In the genomic region with DNA sequence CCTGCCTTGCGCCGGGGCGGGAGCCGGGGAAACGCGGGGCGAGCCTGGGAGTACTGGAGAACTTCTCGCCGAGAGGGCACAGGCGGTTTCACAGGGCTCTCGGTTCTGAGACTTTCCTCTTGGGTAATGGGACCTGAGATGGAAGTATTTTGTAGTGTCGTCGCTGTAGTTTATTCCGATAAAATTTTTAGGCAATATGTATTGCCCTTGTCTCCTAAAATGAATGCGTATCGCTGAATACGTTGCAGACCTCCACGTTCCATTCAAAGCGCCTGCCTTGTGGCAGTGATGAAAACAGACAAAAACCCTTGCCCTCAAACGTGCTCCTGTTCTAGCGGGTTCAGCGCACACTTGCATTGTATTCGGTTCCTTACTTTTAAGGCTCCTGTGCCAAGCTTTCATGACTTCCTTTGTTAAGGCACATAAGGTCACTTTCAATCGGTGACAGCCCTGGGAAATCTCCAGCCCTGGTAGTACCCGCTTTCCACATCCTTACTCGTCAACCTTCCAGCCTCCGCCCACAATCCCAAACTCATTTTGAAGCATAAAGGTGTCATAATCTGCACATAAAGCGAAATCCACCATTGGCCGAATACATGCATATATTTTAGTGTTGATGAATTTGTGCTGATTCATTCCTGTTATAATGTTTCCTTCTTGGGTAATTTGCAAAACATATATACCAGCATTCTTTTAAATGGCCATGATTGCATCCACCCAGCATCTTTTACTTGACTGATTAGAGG, we compare ENCODE assay signal across 1 cellular context.
TF ChIP-seq lines count a peak whose summit lies in the region.

No MANE protein-coding gene starts in this region.

TF ChIP-seq in HepG2, 621 proteins besides CTCF, POLR2A, EP300 and RAD21 (continued from another document):
- TF ChIP-seq, protein P1, sequence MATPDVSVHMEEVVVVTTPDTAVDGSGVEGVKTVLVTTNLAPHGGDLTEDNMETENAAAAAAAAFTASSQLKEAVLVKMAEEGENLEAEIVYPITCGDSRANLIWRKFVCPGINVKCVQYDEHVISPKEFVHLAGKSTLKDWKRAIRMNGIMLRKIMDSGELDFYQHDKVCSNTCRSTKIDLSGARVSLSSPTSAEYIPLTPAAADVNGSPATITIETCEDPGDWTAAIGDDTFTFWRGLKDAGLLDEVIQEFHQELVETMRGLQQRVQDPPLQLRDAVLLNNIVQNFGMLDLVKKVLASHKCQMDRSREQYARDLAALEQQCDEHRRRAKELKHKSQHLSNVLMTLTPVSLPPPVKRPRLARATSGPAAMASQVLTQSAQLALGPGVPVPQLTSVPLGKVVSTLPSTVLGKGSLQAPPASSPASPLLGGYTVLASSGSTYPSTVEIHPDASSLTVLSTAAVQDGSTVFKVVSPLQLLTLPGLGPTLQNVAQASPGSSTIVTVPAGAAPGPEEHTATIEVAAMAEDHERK (CRISPR knock-in tag; IDR thresholded peaks at IDR 0.05; ENCODE audit: low read depth): no peak
- TF ChIP-seq ZNF274 (CRISPR knock-in tag; IDR thresholded peaks at IDR 0.05): no peak
- TF ChIP-seq ZNF576 (CRISPR knock-in tag; IDR thresholded peaks at IDR 0.05): no peak; the same call in 1 of the 2 replicates
- no peak for TF ChIP-seq KMT2B (CRISPR knock-in tag; IDR thresholded peaks at IDR 0.05)
- TF ChIP-seq NAIF1 (CRISPR knock-in tag; IDR thresholded peaks at IDR 0.05; ENCODE audit: borderline replicate concordance): no peak
- TF ChIP-seq NFAT5 (CRISPR knock-in tag; IDR thresholded peaks at IDR 0.05): no peak
- TF ChIP-seq PAX8 (CRISPR knock-in tag; IDR thresholded peaks at IDR 0.05; ENCODE audit: borderline replicate concordance): no peak
- no peak for TF ChIP-seq PAF1 (CRISPR knock-in tag; IDR thresholded peaks at IDR 0.05)
- no peak for TF ChIP-seq MXI1 (IDR thresholded peaks at IDR 0.05; ENCODE audit: borderline replicate concordance, low read depth, low read length)
- TF ChIP-seq TFDP2 (CRISPR knock-in tag; IDR thresholded peaks at IDR 0.05): no peak
- TF ChIP-seq KMT2A (CRISPR knock-in tag; IDR thresholded peaks at IDR 0.05): peak; percentile 17; the same call in 1 of the 2 replicates
- no peak for TF ChIP-seq SRSF9 (IDR thresholded peaks at IDR 0.05; ENCODE audit: borderline replicate concordance, insufficient read depth, low read depth, low read length, poor library complexity, severe bottlenecking)
- TF ChIP-seq PRMT3 (CRISPR knock-in tag; IDR thresholded peaks at IDR 0.05; ENCODE audit: borderline replicate concordance, low read depth): no peak
- TF ChIP-seq ZFP36 (IDR thresholded peaks at IDR 0.05; ENCODE audit: borderline replicate concordance, low read depth, low read length, partially characterized antibody): no peak
- TF ChIP-seq NCOA5 (CRISPR knock-in tag; IDR thresholded peaks at IDR 0.05): no peak
- TF ChIP-seq SMYD3 (CRISPR knock-in tag; IDR thresholded peaks at IDR 0.05): no peak
- TF ChIP-seq, protein P2, sequence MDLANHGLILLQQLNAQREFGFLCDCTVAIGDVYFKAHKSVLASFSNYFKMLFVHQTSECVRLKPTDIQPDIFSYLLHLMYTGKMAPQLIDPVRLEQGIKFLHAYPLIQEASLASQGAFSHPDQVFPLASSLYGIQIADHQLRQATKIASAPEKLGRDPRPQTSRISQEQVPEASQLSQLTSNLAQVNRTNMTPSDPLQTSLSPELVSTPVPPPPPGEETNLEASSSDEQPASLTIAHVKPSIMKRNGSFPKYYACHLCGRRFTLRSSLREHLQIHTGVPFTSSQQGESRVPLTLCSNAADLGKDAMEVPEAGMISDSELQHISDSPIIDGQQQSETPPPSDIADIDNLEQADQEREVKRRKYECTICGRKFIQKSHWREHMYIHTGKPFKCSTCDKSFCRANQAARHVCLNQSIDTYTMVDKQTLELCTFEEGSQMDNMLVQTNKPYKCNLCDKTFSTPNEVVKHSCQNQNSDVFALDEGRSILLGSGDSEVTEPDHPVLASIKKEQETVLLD (CRISPR knock-in tag; IDR thresholded peaks at IDR 0.05; ENCODE audit: low read depth): no peak
- TF ChIP-seq TOPORS (CRISPR knock-in tag; IDR thresholded peaks at IDR 0.05): no peak
- no peak for TF ChIP-seq CREB1 (IDR thresholded peaks at IDR 0.05)
- TF ChIP-seq CREB1 (CRISPR knock-in tag; IDR thresholded peaks at IDR 0.05): no peak
- no peak for TF ChIP-seq ZNF234 (CRISPR knock-in tag; conservative IDR thresholded peaks at IDR 0.05)
- TF ChIP-seq RARA (CRISPR knock-in tag; IDR thresholded peaks at IDR 0.05): no peak
- TF ChIP-seq, protein P3, sequence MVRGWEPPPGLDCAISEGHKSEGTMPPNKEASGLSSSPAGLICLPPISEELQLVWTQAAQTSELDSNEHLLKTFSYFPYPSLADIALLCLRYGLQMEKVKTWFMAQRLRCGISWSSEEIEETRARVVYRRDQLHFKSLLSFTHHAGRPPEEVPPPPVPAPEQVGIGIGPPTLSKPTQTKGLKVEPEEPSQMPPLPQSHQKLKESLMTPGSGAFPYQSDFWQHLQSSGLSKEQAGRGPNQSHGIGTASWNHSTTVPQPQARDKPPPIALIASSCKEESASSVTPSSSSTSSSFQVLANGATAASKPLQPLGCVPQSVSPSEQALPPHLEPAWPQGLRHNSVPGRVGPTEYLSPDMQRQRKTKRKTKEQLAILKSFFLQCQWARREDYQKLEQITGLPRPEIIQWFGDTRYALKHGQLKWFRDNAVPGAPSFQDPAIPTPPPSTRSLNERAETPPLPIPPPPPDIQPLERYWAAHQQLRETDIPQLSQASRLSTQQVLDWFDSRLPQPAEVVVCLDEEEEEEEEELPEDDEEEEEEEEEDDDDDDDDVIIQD (CRISPR knock-in tag; IDR thresholded peaks at IDR 0.05; ENCODE audit: low read depth): no peak
- TF ChIP-seq SOX5 (CRISPR knock-in tag; IDR thresholded peaks at IDR 0.05; ENCODE audit: borderline replicate concordance): no peak
- no peak for TF ChIP-seq ZKSCAN1 (IDR thresholded peaks at IDR 0.05; ENCODE audit: low read length)
